ENCODE assay signal across 26 cellular contexts in the genomic region with DNA sequence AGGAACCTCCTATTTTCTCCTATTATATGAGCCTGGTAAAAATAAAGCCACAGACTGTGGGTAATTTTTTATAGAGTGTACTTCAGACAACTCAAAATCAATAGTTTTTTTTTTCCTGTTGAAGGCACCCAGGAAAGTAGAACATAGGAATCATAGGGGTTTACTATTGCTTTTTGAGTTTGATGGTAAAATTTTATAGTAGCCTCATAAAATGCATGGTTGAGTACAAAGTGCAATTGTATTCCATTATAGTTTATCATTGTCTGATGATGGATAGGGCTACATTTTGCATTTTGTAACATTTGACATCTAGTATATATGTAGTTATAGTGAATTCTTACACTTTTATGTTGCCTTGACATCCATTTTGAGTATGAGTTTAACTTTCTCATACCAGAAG.
DNase-seq lines count a peak whose midpoint lies in the region; ATAC-seq, FAIRE-seq and TF ChIP-seq lines count a peak whose summit lies in the region.
"Had no signal": no experiment of that assay in that cellular context is flagged by ENCODE, and none has a peak within 500 bp of the region (broad histone marks: within the 10 kb centered on the region; RNA-seq: fewer than 3 reads in every experiment).

No MANE protein-coding gene starts in this region.

- H3K9me3 ChIP-seq in PC-3 (ENCODE audit: low read length), result no peaks in the 10 kb centered on the region
- no peaks in the 10 kb centered on the region for H3K9me3 ChIP-seq in mucosa of rectum (ENCODE audit: control insufficient read depth in 2 of 2, low read length in 2 of 2)
- H3K9me3 ChIP-seq: A549, BE2C, BLaER1 had no signal

- H3K4me1 ChIP-seq in PC-3 (ENCODE audit: insufficient read depth, low read length), result peaks cover 5% of the 10 kb centered on the region; the same call in 1 of the 2 replicates
- H3K4me1 ChIP-seq in mucosa of rectum (ENCODE audit: control insufficient read depth in 2 of 2, insufficient read depth in 2 of 2, low read length in 2 of 2), result peaks cover 15 to 26% of the 10 kb centered on the region in 2 donors
- H3K4me1 ChIP-seq: A549, BE2C, BLaER1 had no signal

- H2AFZ ChIP-seq in PC-3 (ENCODE audit: low read length), result no peak overlapping the region

- ATAC-seq in PC-3 (peak; percentile 56), left colon (peak; percentile 76), HG03469 (IDR thresholded peaks at IDR 0.05; ENCODE audit: unreplicated experiment) (no peak)
- ATAC-seq: A549, GM12878 had no signal

- H3K9me2 ChIP-seq in PC-3 (replicated peaks; ENCODE audit: low read length), result no peaks in the 10 kb centered on the region

- intact Hi-C loops in PC-3 (cut with micrococcal nuclease) (no loop called here), left colon (cut with DNase I, micrococcal nuclease) (no loop called here)

- no peaks in the 10 kb centered on the region for H3K27me3 ChIP-seq in PC-3 (ENCODE audit: low read length)
- no peaks in the 10 kb centered on the region for H3K27me3 ChIP-seq in mucosa of rectum (ENCODE audit: control insufficient read depth in 2 of 2, insufficient read depth in 2 of 2, low read length in 2 of 2)
- H3K27me3 ChIP-seq: BE2C, BLaER1 had no signal

- POLR2A ChIA-PET in PC-3 (lab: Charles Lee; ENCODE audit: unreplicated experiment), result no interaction called here

- H3K4me2 ChIP-seq in PC-3 (ENCODE audit: low read length), result no peak overlapping the region
- H3K4me2 ChIP-seq: A549, BLaER1 had no signal

- CTCF ChIA-PET in PC-3 (lab: Charles Lee), result no interaction called here

- BruUV-seq in PC-3 (replicated peaks; lab: Mats Ljungman, UMichigan), result no TSS peak

- no peaks in the 10 kb centered on the region for H3K79me2 ChIP-seq in PC-3 (ENCODE audit: low read length)

- FAIRE-seq in colon (lab: Jason Lieb, UNC), result peak; percentile 33
- FAIRE-seq: A549, GM12878, GM12892, GM18507 had no signal

- no peak for TF ChIP-seq CTCF in PC-3 (conservative IDR thresholded peaks at IDR 0.05; ENCODE audit: low read depth, low read length)

- no peak overlapping the region for H3K27ac ChIP-seq in PC-3 (ENCODE audit: low read length)
- H3K27ac ChIP-seq in mucosa of rectum (ENCODE audit: low read depth in 2 of 2, low read length in 2 of 2), result peak overlapping the region; percentile 32 to 59
- H3K27ac ChIP-seq: 22Rv1, A549, BLaER1 had no signal

- no peak overlapping the region for H3K9ac ChIP-seq in PC-3 (ENCODE audit: low read length)
- H3K9ac ChIP-seq in mucosa of rectum (ENCODE audit: low read depth in 1 of 2, low read length in 2 of 2), result no peak overlapping the region
- H3K9ac ChIP-seq: BLaER1 had no signal

- no peak overlapping the region for H3K4me3 ChIP-seq in PC-3 (ENCODE audit: low read length)
- peak overlapping the region in 1 of 2 donors; percentile 46 for H3K4me3 ChIP-seq in mucosa of rectum (ENCODE audit: low read length in 2 of 2)
- H3K4me3 ChIP-seq: A549, BLaER1, GM12878 had no signal

- DNase-seq in PC-3 (no peak), left colon (no peak), AG20443 (ENCODE audit: low spot score) (no peak)
- no peak for DNase-seq in activated naive CD4-positive, alpha-beta T cell treated with anti-CD3 and anti-CD28 coated beads, Interleukin-2, amount 50 U/mL, for 16 hours
- DNase-seq in activated CD4-positive, alpha-beta T cell treated with anti-CD3 and anti-CD28 coated beads, Interleukin-2, amount 50 U/mL, for 4 hours, result no peak
- DNase-seq: BE2C; C1 segment of cervical spinal cord; CD4-positive, alpha-beta memory T cell; CD4-positive, CD25-positive, alpha-beta regulatory T cell; CD8-positive, alpha-beta memory T cell; COR-L47; DMS 273 treated with DMSO at 0.1 percent for 48 hours; DMS153; DMS79; DND-41; EL; GDM1 had no signal

- H4K20me1 ChIP-seq in PC-3 (ENCODE audit: low read length), result no peaks in the 10 kb centered on the region
- H4K20me1 ChIP-seq: BLaER1 had no signal

- no peaks in the 10 kb centered on the region for H3K36me3 ChIP-seq in PC-3 (ENCODE audit: low read depth, low read length)
- H3K36me3 ChIP-seq in mucosa of rectum (ENCODE audit: control insufficient read depth in 2 of 2, insufficient read depth in 2 of 2, low read length in 2 of 2), result no peaks in the 10 kb centered on the region
- H3K36me3 ChIP-seq: BE2C, BLaER1 had no signal

- no peaks in the 10 kb centered on the region for H3F3A ChIP-seq in PC-3 (ENCODE audit: low read length, unreplicated experiment)
